Comparison of ENCODE assay signal across 8 cellular contexts in genomic region chr16:69754469-69755310, GRCh38. TPM values are rescaled to one million over a fixed set of nuclear protein-coding genes. Genes with fewer than 3 reads are reported as not detected.
A peak's percentile ranks its signal among the peaks of the same experiment; 100 is the strongest.
DNase-seq lines count a peak whose midpoint lies in the region; ATAC-seq and TF ChIP-seq lines count a peak whose summit lies in the region.

NOB1 (minus strand) TSS chr16:69754926; CDS start chr16:69754910, 16 bp downstream.

- H3K4me3 ChIP-seq in epithelial cell of proximal tubule (ENCODE audit: low read depth, low read length) = peak within 1 kb of the TSS; percentile 83
- H3K4me3 ChIP-seq in mucosa of rectum (ENCODE audit: low read length in 2 of 2) = peak within 1 kb of the TSS; percentile 85 to 98

- no peak; the same call in 1 of the 2 replicates for TF ChIP-seq EP300 in Ishikawa (IDR thresholded peaks at IDR 0.05; ENCODE audit: borderline replicate concordance)

- H3K27me3 ChIP-seq in mucosa of rectum (ENCODE audit: control insufficient read depth in 2 of 2, insufficient read depth in 2 of 2, low read length in 2 of 2) = no peaks in the 10 kb centered on the region

- H3K36me3 ChIP-seq in mucosa of rectum (ENCODE audit: control insufficient read depth in 2 of 2, insufficient read depth in 2 of 2, low read length in 2 of 2) = peaks cover 0 to 11% of the 10 kb centered on the region in 2 donors

- peak within 1 kb of the TSS; percentile 56 to 58 for H3K27ac ChIP-seq in mucosa of rectum (ENCODE audit: low read depth in 2 of 2, low read length in 2 of 2)

- peak; percentile 96 for DNase-seq in DMS53 (lab: John Stamatoyannopoulos, UW)
- DNase-seq in OCI-M2 (lab: John Stamatoyannopoulos, UW; ENCODE audit: unreplicated experiment) = peak; percentile 82
- peak; percentile 98 for DNase-seq in activated T-cell treated with anti-CD3 and anti-CD28 coated beads for 48 hours (ENCODE audit: low read depth)
- peak; percentile 57 for DNase-seq in epithelial cell of proximal tubule (ENCODE audit: low read depth)
- DNase-seq in stimulated activated CD8-positive, alpha-beta memory T cell treated with anti-CD3 and anti-CD28 coated beads, Interleukin-4, amount 100 ng/mL, for 48 hours = peak; percentile 98

- H3K9ac ChIP-seq in mucosa of rectum (ENCODE audit: low read depth in 1 of 2, low read length in 2 of 2) = peak within 1 kb of the TSS; percentile 76 to 90

- no peaks in the 10 kb centered on the region for H3K9me3 ChIP-seq in mucosa of rectum (ENCODE audit: control insufficient read depth in 2 of 2, low read length in 2 of 2)

- ATAC-seq in GM21529 (IDR thresholded peaks at IDR 0.05; ENCODE audit: unreplicated experiment) = peak; percentile 90

- peaks cover 0 to 16% of the 10 kb centered on the region in 2 donors for H3K4me1 ChIP-seq in mucosa of rectum (ENCODE audit: control insufficient read depth in 2 of 2, insufficient read depth in 2 of 2, low read length in 2 of 2)

- peak; percentile 96 for TF ChIP-seq CTCF in epithelial cell of proximal tubule (conservative IDR thresholded peaks at IDR 0.05; ENCODE audit: low read depth, low read length)

- peak; percentile 84 for TF ChIP-seq RAD21 in Ishikawa (IDR thresholded peaks at IDR 0.05; ENCODE audit: low read depth)

TF ChIP-seq in Ishikawa, 13 proteins besides CTCF, POLR2A, EP300 and RAD21:
- TF ChIP-seq TEAD4 (IDR thresholded peaks at IDR 0.05) = peak; percentile 13; the same call in 1 of the 2 replicates
- TF ChIP-seq YY1 (IDR thresholded peaks at IDR 0.05; ENCODE audit: low read depth) = peak; percentile 95
- peak; percentile 98 for TF ChIP-seq TAF1 (IDR thresholded peaks at IDR 0.05; ENCODE audit: low read depth)
- no peak for TF ChIP-seq FOXM1 (IDR thresholded peaks at IDR 0.05; ENCODE audit: borderline replicate concordance, low read depth)
- TF ChIP-seq TCF12 (IDR thresholded peaks at IDR 0.05; ENCODE audit: low read depth) = peak; percentile 74
- TF ChIP-seq ZBTB7A (IDR thresholded peaks at IDR 0.05; ENCODE audit: low read depth) = no peak
- no peak; the same call in 1 of the 2 replicates for TF ChIP-seq NFIC (IDR thresholded peaks at IDR 0.05)
- TF ChIP-seq CEBPB (IDR thresholded peaks at IDR 0.05) = no peak
- 0 out of 2 replicates have a peak, but pooled peaks have one; percentile 30 for TF ChIP-seq USF1 (IDR thresholded peaks at IDR 0.05)
- TF ChIP-seq REST (IDR thresholded peaks at IDR 0.05; ENCODE audit: low read depth) = no peak
- TF ChIP-seq MAX (IDR thresholded peaks at IDR 0.05) = peak; percentile 97
- no peak for TF ChIP-seq CREB1 (IDR thresholded peaks at IDR 0.05; ENCODE audit: low read depth)
- 0 out of 2 replicates have a peak, but pooled peaks have one; percentile 20 for TF ChIP-seq EGR1 (IDR thresholded peaks at IDR 0.05)

RNA-seq across cellular contexts. Expression of gene NOB1, which starts in this region (rescaled TPM):
- total RNA-seq in epithelial cell of proximal tubule = 32.2 and 45.7 TPM in 2 replicates

Comparison
In these comparisons a context has a peak if more than half of its experiments do, and no peak if none do; other contexts are left out.
1. Peak in every context shown above with its lines: DNase-seq, ATAC-seq, H3K4me3 ChIP-seq and H3K27ac ChIP-seq.